12 cellular contexts compared by ENCODE assay signal in the genomic region with DNA sequence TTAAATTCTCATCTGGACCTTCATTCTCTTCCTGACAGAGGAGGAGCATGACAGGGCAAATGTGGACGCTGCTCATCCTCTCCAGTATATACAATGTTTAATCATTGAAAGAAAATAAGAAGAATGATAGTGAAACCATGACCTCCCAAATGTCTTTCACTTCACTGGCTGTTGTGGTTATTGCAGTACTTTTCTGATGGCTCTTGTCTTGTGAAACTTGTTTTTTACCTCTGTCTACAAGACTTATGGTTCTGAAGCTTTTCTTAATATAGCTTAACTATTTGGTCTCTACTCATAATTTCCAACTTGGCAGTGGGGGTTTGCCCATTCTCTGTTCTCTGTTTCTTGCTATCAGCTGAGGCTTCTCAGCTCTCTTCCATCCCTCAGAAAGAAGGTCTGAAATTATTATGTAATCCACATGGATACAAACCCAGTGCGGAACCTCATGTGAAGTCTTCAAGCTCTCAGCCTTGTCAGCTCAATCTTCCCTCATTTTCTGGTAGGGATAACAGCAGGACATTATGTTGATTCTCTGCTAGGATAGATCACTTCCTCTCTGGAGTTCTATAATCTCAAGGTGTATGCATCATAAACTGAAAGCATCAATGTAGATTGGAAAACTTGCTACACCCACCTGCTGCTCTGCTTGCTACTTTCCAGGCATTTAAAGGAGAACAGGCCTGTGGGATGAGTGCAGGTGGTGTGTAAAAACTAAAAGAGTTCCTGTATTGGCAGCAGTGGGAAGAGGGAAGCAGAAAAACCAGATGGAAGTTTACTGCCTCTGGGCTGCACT.
A peak's percentile ranks its signal among the peaks of the same experiment; 100 is the strongest.
DNase-seq lines count a peak whose midpoint lies in the region; ATAC-seq and TF ChIP-seq lines count a peak whose summit lies in the region.
"Had no signal": no experiment of that assay in that cellular context is flagged by ENCODE, and none has a peak within 500 bp of the region (broad histone marks: within the 10 kb centered on the region; RNA-seq: fewer than 3 reads in every experiment).

No MANE protein-coding gene starts in this region.

- H3K9me3 ChIP-seq in prostate gland, result no peaks in the 10 kb centered on the region

- no peaks in the 10 kb centered on the region; the same call in 1 of the 2 replicates for H3K4me1 Mint-ChIP-seq in HFFc6 (ENCODE audit: low read depth)

- H3K4me3 ChIP-seq in GM12865 (ENCODE audit: low read depth, low read length) (no peak overlapping the region), prostate gland (no peak overlapping the region)
- H3K4me3 ChIP-seq: smooth muscle cell had no signal

- TF ChIP-seq POLR2A in prostate gland (IDR thresholded peaks at IDR 0.05), result no peak

- H3K36me3 Mint-ChIP-seq in HFFc6 (ENCODE audit: low read depth), result no peaks in the 10 kb centered on the region

- WGBS in prostate gland, result 80% methylated on average over 2 of the region's 2 CpGs

- no peaks in the 10 kb centered on the region for H3K27me3 Mint-ChIP-seq in HFFc6 (ENCODE audit: insufficient read depth)

- no peak overlapping the region for H3K27ac Mint-ChIP-seq in HFFc6

- H3K4me3 Mint-ChIP-seq in HFFc6, result no peak overlapping the region

- TF ChIP-seq CTCF in GM12865 (IDR thresholded peaks at IDR 0.05; ENCODE audit: insufficient read depth, low read depth, low read length, missing control alignments) (no peak), prostate gland (IDR thresholded peaks at IDR 0.05) (no peak), HFFc6 (IDR thresholded peaks at IDR 0.05) (no peak)

- H3K27ac ChIP-seq in prostate gland, result no peak overlapping the region

- DNase-seq in GM12865 (ENCODE audit: low read depth) (peak; percentile 82), SIG-M5 (lab: John Stamatoyannopoulos, UW) (no peak), prostate gland (ENCODE audit: low spot score) (no peak), HFFc6 (no peak), NCI-H2196 (lab: John Stamatoyannopoulos, UW; ENCODE audit: unreplicated experiment) (no peak)
- DNase-seq: activated CD8-positive, alpha-beta memory T cell treated with anti-CD3 and anti-CD28 coated beads, Interleukin-2, amount 50 U/mL, for 48 hours; NCI-H1092 treated with DMSO at 0.1 percent for 48 hours; NK-92 treated with Interleukin-12 subunit alpha and Interleukin-12 subunit beta, amount 100 ng/mL, for 24 hours had no signal

- intact Hi-C loops in prostate gland (cut with DNase I), result no loop called here

- H3K4me1 ChIP-seq in prostate gland (replicated peaks), result no peaks in the 10 kb centered on the region

- H3K27me3 ChIP-seq in prostate gland (replicated peaks; ENCODE audit: insufficient read depth), result no peaks in the 10 kb centered on the region

- H3K9me3 Mint-ChIP-seq in HFFc6, result peaks cover 4% of the 10 kb centered on the region; the same call in 1 of the 2 replicates

- ATAC-seq in GM19372 (IDR thresholded peaks at IDR 0.05; ENCODE audit: low read depth, unreplicated experiment) (peak; percentile 95), HG02763 (IDR thresholded peaks at IDR 0.05; ENCODE audit: unreplicated experiment) (peak; percentile 97), HG03457 (IDR thresholded peaks at IDR 0.05; ENCODE audit: unreplicated experiment) (peak; percentile 94)

- no peaks in the 10 kb centered on the region for H3K36me3 ChIP-seq in prostate gland
